Comparison of ENCODE assay signal across 8 cellular contexts in the genomic region with DNA sequence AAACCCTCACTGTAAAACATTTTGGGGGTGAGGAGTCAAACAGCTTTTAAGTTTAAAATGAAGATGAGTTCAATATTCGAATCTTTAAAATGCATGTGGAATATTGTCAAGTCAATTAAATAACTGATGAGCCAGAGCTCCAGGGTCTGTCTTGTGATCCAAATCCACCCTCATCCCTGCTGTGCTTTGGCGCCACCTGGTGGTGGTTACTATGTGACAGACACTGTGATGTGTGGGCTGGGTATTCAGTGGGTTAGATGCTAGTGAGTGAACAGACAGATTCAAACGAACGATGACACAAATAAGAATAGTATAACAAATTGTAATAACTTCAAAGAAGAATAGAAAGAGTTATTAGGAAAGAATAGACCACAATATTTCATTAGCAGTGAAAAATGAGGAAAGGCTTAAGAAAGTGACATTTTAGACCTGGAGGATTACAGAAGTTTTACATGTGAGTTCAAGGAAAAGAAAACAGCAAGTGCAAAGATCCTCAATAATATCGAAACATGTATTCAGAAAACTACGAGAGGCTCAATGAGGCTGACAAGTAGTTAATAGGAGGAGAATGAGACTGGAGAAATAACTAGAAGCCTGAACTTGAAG. TPM values are rescaled to one million over a fixed set of nuclear protein-coding genes. Genes with fewer than 3 reads are reported as not detected.
DNase-seq lines count a peak whose midpoint lies in the region; ATAC-seq and TF ChIP-seq lines count a peak whose summit lies in the region.

No MANE protein-coding gene starts in this region.

- H3K4me1 ChIP-seq in BE2C: no peaks in the 10 kb centered on the region

- peak; percentile 100 for TF ChIP-seq CTCF in BE2C (IDR thresholded peaks at IDR 0.05; ENCODE audit: low read depth, low read length)

- DNase-seq in BE2C (peak; percentile 91), NCI-H69 (lab: John Stamatoyannopoulos, UW) (peak; percentile 72), epidermal melanocyte (ENCODE audit: insufficient read length, low spot score) (peak; percentile 67), mucosa of gallbladder (ENCODE audit: low spot score) (peak; percentile 69)
- DNase-seq in activated CD8-positive, alpha-beta memory T cell treated with anti-CD3 and anti-CD28 coated beads for 4 hours (ENCODE audit: low read depth in 2 of 2): peak; percentile 27 to 32
- peak; percentile 55 for DNase-seq in stimulated activated CD8-positive, alpha-beta memory T cell treated with anti-CD3 and anti-CD28 coated beads, Interleukin-7, amount 100 ng/mL, for 24 hours (ENCODE audit: low read depth)

- no peak overlapping the region for H3K4me3 ChIP-seq in BE2C (ENCODE audit: low read depth, low read length)

- ATAC-seq in GM18870 (IDR thresholded peaks at IDR 0.05; ENCODE audit: unreplicated experiment): peak; percentile 97
- ATAC-seq in HG03097 (IDR thresholded peaks at IDR 0.05; ENCODE audit: low FRiP score, unreplicated experiment): peak; percentile 95

- H3K9me3 ChIP-seq in BE2C: no peaks in the 10 kb centered on the region

- peaks cover 4% of the 10 kb centered on the region for H3K27me3 ChIP-seq in BE2C

- no peaks in the 10 kb centered on the region for H3K36me3 ChIP-seq in BE2C

RNA-seq across cellular contexts. Expression of gene CHSY3, which starts 51.4 kb away (rescaled TPM):
- polyA plus RNA-seq in BE2C (2012; ENCODE audit: insufficient read depth, insufficient read length, low read depth): not detected
- total RNA-seq in mucosa of gallbladder: 3.1 TPM

Comparison
In these comparisons a context has a peak if more than half of its experiments do, and no peak if none do; other contexts are left out.
1. DNase-seq: peak in every context shown above with its lines; median percentile 91 in BE2C; 72 in NCI-H69; 69 in mucosa of gallbladder; 67 in epidermal melanocyte; 55 in stimulated activated CD8-positive, alpha-beta memory T cell treated with anti-CD3 and anti-CD28 coated beads, Interleukin-7, amount 100 ng/mL, for 24 hours; 30 in activated CD8-positive, alpha-beta memory T cell treated with anti-CD3 and anti-CD28 coated beads for 4 hours.